29 cellular contexts compared by ENCODE assay signal in the genomic region with DNA sequence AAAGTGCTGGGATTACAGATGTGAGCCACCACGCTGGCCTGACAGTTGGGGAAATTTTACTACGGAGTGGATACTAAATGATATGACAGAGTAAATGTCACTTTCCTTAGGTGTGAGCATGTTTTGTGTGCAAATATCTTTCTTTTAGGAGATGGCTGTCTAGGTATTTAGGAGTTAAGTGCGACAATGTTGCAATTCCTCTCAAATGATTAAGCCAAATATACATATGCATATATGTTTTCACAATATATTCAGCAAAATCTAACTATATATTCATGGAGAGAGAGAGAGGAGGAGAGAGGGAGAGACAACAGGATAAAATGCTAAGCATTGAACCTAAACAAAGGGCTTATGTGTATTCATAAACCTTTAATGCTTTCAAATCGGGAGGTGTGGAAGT.
"Had no signal": no experiment of that assay in that cellular context is flagged by ENCODE, and none has a peak within 500 bp of the region (broad histone marks: within the 10 kb centered on the region; RNA-seq: fewer than 3 reads in every experiment).

No MANE protein-coding gene starts in this region.

- ATAC-seq: stimulated activated effector memory CD8-positive, alpha-beta T cell treated with anti-CD3 and anti-CD28 coated beads, Interleukin-12 subunit alpha, Interleukin-12 subunit beta, amount 100 ng/mL, for 72 hours; stimulated activated memory B cell treated with anti-CD40 and anti-IgM and Interleukin-4, amounts not matched to agents 10 μg/mL and 1 μg/mL and 100 μg/mL, for 72 hours; stimulated activated naive B cell treated with anti-CD40 and anti-IgM and Interleukin-4, amounts not matched to agents 10 μg/mL and 1 μg/mL and 100 μg/mL, for 72 hours; stimulated activated naive CD8-positive, alpha-beta T cell treated with anti-CD3 and anti-CD28 coated beads, Interleukin-15, amount 100 ng/mL, for 72 hours; stimulated activated naive CD8-positive, alpha-beta T cell treated with anti-CD3 and anti-CD28 coated beads, Interleukin-15, Interleukin-2, amounts not matched to agents 100 U/mL and 50 U/mL, for 24 hours; upper lobe of right lung had no signal

- H3K27ac ChIP-seq: stomach, suprapubic skin, testis, thoracic aorta, thyroid gland, tibial artery, tibial nerve, transverse colon, upper lobe of left lung, upper lobe of right lung, uterus, vagina had no signal

- H3K4me1 ChIP-seq: uterus had no signal

- H3K4me3 ChIP-seq: stomach, suprapubic skin, testis, thoracic aorta, thyroid gland, tibial artery, tibial nerve, transverse colon, upper lobe of left lung, upper lobe of right lung, uterus, vagina had no signal

- H3K27ac Mint-ChIP-seq: stimulated activated effector memory CD8-positive, alpha-beta T cell treated with anti-CD3 and anti-CD28 coated beads, Interleukin-12 subunit alpha, Interleukin-12 subunit beta, amount 100 ng/mL, for 72 hours; stimulated activated memory B cell treated with anti-CD40 and anti-IgM and Interleukin-4, amounts not matched to agents 10 μg/mL and 1 μg/mL and 100 μg/mL, for 72 hours; stimulated activated naive B cell treated with anti-CD40 and anti-IgM and Interleukin-4, amounts not matched to agents 10 μg/mL and 1 μg/mL and 100 μg/mL, for 72 hours; stimulated activated naive CD8-positive, alpha-beta T cell treated with anti-CD3 and anti-CD28 coated beads, Interleukin-15, amount 100 ng/mL, for 72 hours; stimulated activated naive CD8-positive, alpha-beta T cell treated with anti-CD3 and anti-CD28 coated beads, Interleukin-15, Interleukin-2, amounts not matched to agents 100 ng/mL and 50 ng/mL, for 24 hours; type B pancreatic cell had no signal

- H3K27me3 ChIP-seq: stomach, suprapubic skin, testis, thyroid gland, tibial artery, tibial nerve, transverse colon, upper lobe of left lung, upper lobe of right lung, uterus, vagina had no signal

- H3K9me3 Mint-ChIP-seq: stimulated activated effector memory CD8-positive, alpha-beta T cell treated with anti-CD3 and anti-CD28 coated beads, Interleukin-12 subunit alpha, Interleukin-12 subunit beta, amount 100 ng/mL, for 72 hours; stimulated activated memory B cell treated with anti-CD40 and anti-IgM and Interleukin-4, amounts not matched to agents 10 μg/mL and 1 μg/mL and 100 μg/mL, for 72 hours; stimulated activated naive B cell treated with anti-CD40 and anti-IgM and Interleukin-4, amounts not matched to agents 10 μg/mL and 1 μg/mL and 100 μg/mL, for 72 hours; stimulated activated naive CD8-positive, alpha-beta T cell treated with anti-CD3 and anti-CD28 coated beads, Interleukin-15, amount 100 ng/mL, for 72 hours; stimulated activated naive CD8-positive, alpha-beta T cell treated with anti-CD3 and anti-CD28 coated beads, Interleukin-15, Interleukin-2, amounts not matched to agents 100 ng/mL and 50 ng/mL, for 24 hours; type B pancreatic cell had no signal

- FAIRE-seq: urothelium cell line had no signal

- DNase-seq: stimulated activated CD4-positive, alpha-beta T cell treated with anti-CD3 and anti-CD28 coated beads, Interleukin-2, amount 100 ng/mL, for 48 hours; stimulated activated CD4-positive, alpha-beta T cell treated with anti-CD3 and anti-CD28 coated beads, Interleukin-4, amount 100 ng/mL, for 1 hour; stimulated activated CD4-positive, alpha-beta T cell treated with anti-CD3 and anti-CD28 coated beads, Interleukin-4, amount 100 ng/mL, for 24 hours; stimulated activated CD4-positive, alpha-beta T cell treated with anti-CD3 and anti-CD28 coated beads, Interleukin-4, amount 100 ng/mL, for 4 hours; stimulated activated CD8-positive, alpha-beta memory T cell treated with anti-CD3 and anti-CD28 coated beads, Interleukin-4, amount 100 ng/mL, for 48 hours; stimulated activated naive B cell treated with anti-CD40 and anti-IgM and Interleukin-4, amounts not matched to agents 10 μg/mL and 1 μg/mL and 100 μg/mL, for 72 hours; stimulated activated naive CD4-positive, alpha-beta T cell; stimulated activated naive CD4-positive, alpha-beta T cell treated with Interleukin-2 at 50 U/mL for 16 hours; stimulated activated naive CD8-positive, alpha-beta T cell treated with anti-CD3 and anti-CD28 coated beads, Interleukin-15, amount 100 ng/mL, for 72 hours; stimulated activated naive CD8-positive, alpha-beta T cell treated with anti-CD3 and anti-CD28 coated beads, Interleukin-15, Interleukin-2, amounts not matched to agents 100 U/mL and 50 U/mL, for 24 hours; stomach; substantia nigra; testis; thyroid gland; tibial artery; transverse colon; trophoblast cell; upper lobe of left lung; upper lobe of right lung; uterus had no signal

- H3K4me3 Mint-ChIP-seq: stimulated activated effector memory CD8-positive, alpha-beta T cell treated with anti-CD3 and anti-CD28 coated beads, Interleukin-12 subunit alpha, Interleukin-12 subunit beta, amount 100 ng/mL, for 72 hours; stimulated activated memory B cell treated with anti-CD40 and anti-IgM and Interleukin-4, amounts not matched to agents 10 μg/mL and 1 μg/mL and 100 μg/mL, for 72 hours; stimulated activated naive B cell treated with anti-CD40 and anti-IgM and Interleukin-4, amounts not matched to agents 10 μg/mL and 1 μg/mL and 100 μg/mL, for 72 hours; stimulated activated naive CD8-positive, alpha-beta T cell treated with anti-CD3 and anti-CD28 coated beads, Interleukin-15, amount 100 ng/mL, for 72 hours; stimulated activated naive CD8-positive, alpha-beta T cell treated with anti-CD3 and anti-CD28 coated beads, Interleukin-15, Interleukin-2, amounts not matched to agents 100 ng/mL and 50 ng/mL, for 24 hours; type B pancreatic cell had no signal

- H3K9me3 ChIP-seq: stomach, suprapubic skin, testis, thoracic aorta, thyroid gland, tibial artery, tibial nerve, transverse colon, upper lobe of left lung, upper lobe of right lung, uterus, vagina had no signal

- H3K36me3 ChIP-seq: transverse colon, uterus had no signal

- H3K27me3 Mint-ChIP-seq: stimulated activated memory B cell treated with anti-CD40 and anti-IgM and Interleukin-4, amounts not matched to agents 10 μg/mL and 1 μg/mL and 100 μg/mL, for 72 hours; stimulated activated naive B cell treated with anti-CD40 and anti-IgM and Interleukin-4, amounts not matched to agents 10 μg/mL and 1 μg/mL and 100 μg/mL, for 72 hours; stimulated activated naive CD8-positive, alpha-beta T cell treated with anti-CD3 and anti-CD28 coated beads, Interleukin-15, amount 100 ng/mL, for 72 hours; stimulated activated naive CD8-positive, alpha-beta T cell treated with anti-CD3 and anti-CD28 coated beads, Interleukin-15, Interleukin-2, amounts not matched to agents 100 ng/mL and 50 ng/mL, for 24 hours; type B pancreatic cell had no signal
